ENCODE assay signal across 16 cellular contexts in genomic region chr7:157905740-157906461, GRCh38.
A peak's percentile ranks its signal among the peaks of the same experiment; 100 is the strongest.
DNase-seq lines count a peak whose midpoint lies in the region; ATAC-seq and TF ChIP-seq lines count a peak whose summit lies in the region.
"Had no signal": no experiment of that assay in that cellular context is flagged by ENCODE, and none has a peak within 500 bp of the region (broad histone marks: within the 10 kb centered on the region; RNA-seq: fewer than 3 reads in every experiment).

No MANE protein-coding gene starts in this region.

- no peak overlapping the region for H3K4me2 ChIP-seq in PC-3 (ENCODE audit: low read length)
- H3K4me2 ChIP-seq: PC-9 had no signal

- H3K9me3 ChIP-seq in PC-3 (ENCODE audit: low read length) (no peaks in the 10 kb centered on the region), left ventricle myocardium inferior (replicated peaks) (peaks cover 3% of the 10 kb centered on the region)
- H3K9me3 ChIP-seq: colonic mucosa, uterus had no signal

- POLR2A ChIA-PET in PC-3 (lab: Charles Lee; ENCODE audit: unreplicated experiment): no interaction called here

- H4K20me1 ChIP-seq in PC-3 (ENCODE audit: low read length): no peaks in the 10 kb centered on the region

- no peaks in the 10 kb centered on the region for H3K79me2 ChIP-seq in PC-3 (ENCODE audit: low read length)

- H3K4me1 ChIP-seq in PC-3 (ENCODE audit: insufficient read depth, low read length): no peaks in the 10 kb centered on the region
- H3K4me1 ChIP-seq in left ventricle myocardium inferior: peaks cover 13% of the 10 kb centered on the region
- H3K4me1 ChIP-seq: colonic mucosa, uterus had no signal

- no peak overlapping the region for H3K4me3 ChIP-seq in PC-3 (ENCODE audit: low read length)
- H3K4me3 ChIP-seq in left ventricle myocardium inferior: peak overlapping the region; percentile 36
- H3K4me3 ChIP-seq: colonic mucosa, PC-9, uterus had no signal

- intact Hi-C loops in PC-3 (cut with micrococcal nuclease) (no loop called here), left ventricle myocardium inferior (cut with micrococcal nuclease) (no loop called here)

- H2AFZ ChIP-seq in PC-3 (ENCODE audit: low read length): no peak overlapping the region
- H2AFZ ChIP-seq: PC-9 had no signal

- peak; percentile 43 for DNase-seq in activated effector memory CD4-positive, alpha-beta T cell treated with anti-CD3 and anti-CD28 coated beads, Interleukin-2, amount 50 U/mL, for 16 hours
- DNase-seq in activated effector memory CD4-positive, alpha-beta T cell treated with Interleukin-2 at 50 U/mL for 16 hours: no peak
- DNase-seq in PC-3 (peak; percentile 10), left ventricle myocardium inferior (peak; percentile 52), NCI-H2171 treated with DMSO at 0.1 percent for 48 hours (lab: John Stamatoyannopoulos, UW) (no peak)
- DNase-seq: colonic mucosa; foreskin fibroblast; left colon; NCI-H524 treated with DMSO at 0.1 percent for 48 hours; PC-9; stimulated activated CD4-positive, alpha-beta T cell treated with anti-CD3 and anti-CD28 coated beads, Interleukin-2, amount 100 ng/mL, for 24 hours; uterus had no signal

- H3K27ac ChIP-seq in PC-3 (ENCODE audit: low read length) (no peak overlapping the region), left ventricle myocardium inferior (replicated peaks) (peak overlapping the region; percentile 74)
- H3K27ac ChIP-seq: colonic mucosa, PC-9, uterus had no signal

- no peak overlapping the region for H3K9ac ChIP-seq in PC-3 (ENCODE audit: low read length)

- no peaks in the 10 kb centered on the region for H3K27me3 ChIP-seq in PC-3 (ENCODE audit: low read length)
- peaks cover 16% of the 10 kb centered on the region for H3K27me3 ChIP-seq in left ventricle myocardium inferior (ENCODE audit: low read depth)
- H3K27me3 ChIP-seq: colonic mucosa, uterus had no signal

- ATAC-seq in PC-3 (no peak), GM18858 (IDR thresholded peaks at IDR 0.05; ENCODE audit: unreplicated experiment) (no peak), HG02798 (IDR thresholded peaks at IDR 0.05; ENCODE audit: poor library complexity, unreplicated experiment) (no peak), HG03378 (IDR thresholded peaks at IDR 0.05; ENCODE audit: unreplicated experiment) (no peak)
- ATAC-seq: activated naive CD4-positive, alpha-beta T cell treated with anti-CD3 and anti-CD28 coated beads, Interleukin-2, amount 50 U/mL, for 72 hours; left colon had no signal

- CTCF ChIA-PET in PC-3 (lab: Charles Lee): no interaction called here

- no peaks in the 10 kb centered on the region for H3F3A ChIP-seq in PC-3 (ENCODE audit: low read length, unreplicated experiment)

- no peaks in the 10 kb centered on the region for H3K9me2 ChIP-seq in PC-3 (replicated peaks; ENCODE audit: low read length)

- BruUV-seq in PC-3 (replicated peaks; lab: Mats Ljungman, UMichigan): no TSS peak

- no peaks in the 10 kb centered on the region for H3K36me3 ChIP-seq in PC-3 (ENCODE audit: low read depth, low read length)
- no peaks in the 10 kb centered on the region for H3K36me3 ChIP-seq in left ventricle myocardium inferior
- H3K36me3 ChIP-seq: colonic mucosa, uterus had no signal

- TF ChIP-seq CTCF in PC-3 (conservative IDR thresholded peaks at IDR 0.05; ENCODE audit: low read depth, low read length): no peak
- no peak for TF ChIP-seq CTCF in left ventricle myocardium inferior (IDR thresholded peaks at IDR 0.05; ENCODE audit: borderline replicate concordance)

Comparison
In these comparisons a context has a peak if more than half of its experiments do, and no peak if none do; other contexts are left out.
1. DNase-seq: peak in activated effector memory CD4-positive, alpha-beta T cell treated with anti-CD3 and anti-CD28 coated beads, Interleukin-2, amount 50 U/mL, for 16 hours (single experiment), PC-3 (single experiment) and left ventricle myocardium inferior (single experiment); none in activated effector memory CD4-positive, alpha-beta T cell treated with Interleukin-2 at 50 U/mL for 16 hours (single experiment) and NCI-H2171 treated with DMSO at 0.1 percent for 48 hours (single experiment).